1 cellular context compared by ENCODE assay signal in the genomic region with DNA sequence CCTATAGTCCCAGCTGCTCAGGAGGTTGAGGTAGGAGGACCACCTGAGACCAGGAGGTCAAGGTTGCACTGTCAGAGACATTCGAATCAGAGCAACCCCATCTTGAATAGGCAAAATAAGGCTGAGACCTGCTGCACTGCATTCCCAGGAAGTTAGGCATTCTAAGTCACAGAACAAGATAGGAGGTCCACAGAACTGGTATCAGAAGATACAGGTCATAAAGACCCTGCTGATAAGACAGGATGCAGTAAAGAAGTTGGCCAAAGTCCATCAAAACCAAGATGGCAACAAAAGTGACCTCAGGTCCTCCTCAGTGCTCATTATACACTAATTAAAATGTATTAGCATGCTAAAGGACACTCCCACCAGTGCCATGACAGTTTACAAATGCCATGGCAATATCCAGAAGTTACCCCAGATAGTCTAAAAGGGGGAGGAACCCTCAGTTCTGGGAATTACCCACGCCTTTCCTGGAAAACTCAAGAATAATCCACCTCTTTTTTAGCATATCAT.
TF ChIP-seq lines count a peak whose summit lies in the region.

No MANE protein-coding gene starts in this region.

TF ChIP-seq in K562, 482 proteins besides CTCF, POLR2A, EP300 and RAD21 (continued from another document and continues in another):
- TF ChIP-seq, protein P1, sequence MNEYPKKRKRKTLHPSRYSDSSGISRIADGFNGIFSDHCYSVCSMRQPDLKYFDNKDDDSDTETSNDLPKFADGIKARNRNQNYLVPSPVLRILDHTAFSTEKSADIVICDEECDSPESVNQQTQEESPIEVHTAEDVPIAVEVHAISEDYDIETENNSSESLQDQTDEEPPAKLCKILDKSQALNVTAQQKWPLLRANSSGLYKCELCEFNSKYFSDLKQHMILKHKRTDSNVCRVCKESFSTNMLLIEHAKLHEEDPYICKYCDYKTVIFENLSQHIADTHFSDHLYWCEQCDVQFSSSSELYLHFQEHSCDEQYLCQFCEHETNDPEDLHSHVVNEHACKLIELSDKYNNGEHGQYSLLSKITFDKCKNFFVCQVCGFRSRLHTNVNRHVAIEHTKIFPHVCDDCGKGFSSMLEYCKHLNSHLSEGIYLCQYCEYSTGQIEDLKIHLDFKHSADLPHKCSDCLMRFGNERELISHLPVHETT (CRISPR knock-in tag; conservative IDR thresholded peaks at IDR 0.05 in 1 of 2, IDR thresholded peaks at IDR 0.05 in 1 of 2), result no peak
- peak; percentile 12; the same call in 1 of the 2 replicates for TF ChIP-seq KLF16 (IDR thresholded peaks at IDR 0.05)
- TF ChIP-seq ZC3H11A (IDR thresholded peaks at IDR 0.05; ENCODE audit: low read depth, low read length), result no peak
- no peak for TF ChIP-seq CREBBP (IDR thresholded peaks at IDR 0.05; ENCODE audit: low read depth, low read length)
- TF ChIP-seq NRF1 (conservative IDR thresholded peaks at IDR 0.05 in 1 of 2, IDR thresholded peaks at IDR 0.05 in 1 of 2), result no peak
- TF ChIP-seq, protein P2, sequence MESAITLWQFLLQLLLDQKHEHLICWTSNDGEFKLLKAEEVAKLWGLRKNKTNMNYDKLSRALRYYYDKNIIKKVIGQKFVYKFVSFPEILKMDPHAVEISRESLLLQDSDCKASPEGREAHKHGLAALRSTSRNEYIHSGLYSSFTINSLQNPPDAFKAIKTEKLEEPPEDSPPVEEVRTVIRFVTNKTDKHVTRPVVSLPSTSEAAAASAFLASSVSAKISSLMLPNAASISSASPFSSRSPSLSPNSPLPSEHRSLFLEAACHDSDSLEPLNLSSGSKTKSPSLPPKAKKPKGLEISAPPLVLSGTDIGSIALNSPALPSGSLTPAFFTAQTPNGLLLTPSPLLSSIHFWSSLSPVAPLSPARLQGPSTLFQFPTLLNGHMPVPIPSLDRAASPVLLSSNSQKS (CRISPR knock-in tag; IDR thresholded peaks at IDR 0.05), result no peak
- TF ChIP-seq ZNF41 (CRISPR knock-in tag; conservative IDR thresholded peaks at IDR 0.05), result no peak
- TF ChIP-seq, protein P3, sequence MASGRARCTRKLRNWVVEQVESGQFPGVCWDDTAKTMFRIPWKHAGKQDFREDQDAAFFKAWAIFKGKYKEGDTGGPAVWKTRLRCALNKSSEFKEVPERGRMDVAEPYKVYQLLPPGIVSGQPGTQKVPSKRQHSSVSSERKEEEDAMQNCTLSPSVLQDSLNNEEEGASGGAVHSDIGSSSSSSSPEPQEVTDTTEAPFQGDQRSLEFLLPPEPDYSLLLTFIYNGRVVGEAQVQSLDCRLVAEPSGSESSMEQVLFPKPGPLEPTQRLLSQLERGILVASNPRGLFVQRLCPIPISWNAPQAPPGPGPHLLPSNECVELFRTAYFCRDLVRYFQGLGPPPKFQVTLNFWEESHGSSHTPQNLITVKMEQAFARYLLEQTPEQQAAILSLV (tag; IDR thresholded peaks at IDR 0.05), result no peak
- no peak for TF ChIP-seq ZNF121 (CRISPR knock-in tag; conservative IDR thresholded peaks at IDR 0.05)
- no peak for TF ChIP-seq NFYB (IDR thresholded peaks at IDR 0.05; ENCODE audit: extremely low read depth, insufficient read length)
- TF ChIP-seq, protein P4, sequence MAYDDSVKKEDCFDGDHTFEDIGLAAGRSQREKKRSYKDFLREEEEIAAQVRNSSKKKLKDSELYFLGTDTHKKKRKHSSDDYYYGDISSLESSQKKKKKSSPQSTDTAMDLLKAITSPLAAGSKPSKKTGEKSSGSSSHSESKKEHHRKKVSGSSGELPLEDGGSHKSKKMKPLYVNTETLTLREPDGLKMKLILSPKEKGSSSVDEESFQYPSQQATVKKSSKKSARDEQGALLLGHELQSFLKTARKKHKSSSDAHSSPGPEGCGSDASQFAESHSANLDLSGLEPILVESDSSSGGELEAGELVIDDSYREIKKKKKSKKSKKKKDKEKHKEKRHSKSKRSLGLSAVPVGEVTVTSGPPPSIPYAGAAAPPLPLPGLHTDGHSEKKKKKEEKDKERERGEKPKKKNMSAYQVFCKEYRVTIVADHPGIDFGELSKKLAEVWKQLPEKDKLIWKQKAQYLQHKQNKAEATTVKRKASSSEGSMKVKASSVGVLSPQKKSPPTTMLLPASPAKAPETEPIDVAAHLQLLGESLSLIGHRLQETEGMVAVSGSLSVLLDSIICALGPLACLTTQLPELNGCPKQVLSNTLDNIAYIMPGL (CRISPR knock-in tag; IDR thresholded peaks at IDR 0.05), result no peak
- peak; percentile 64 for TF ChIP-seq CBFA2T3 (IDR thresholded peaks at IDR 0.05)
- no peak for TF ChIP-seq NFE2L1 (tag; IDR thresholded peaks at IDR 0.05; ENCODE audit: borderline replicate concordance, low read depth)
- TF ChIP-seq, protein P5, sequence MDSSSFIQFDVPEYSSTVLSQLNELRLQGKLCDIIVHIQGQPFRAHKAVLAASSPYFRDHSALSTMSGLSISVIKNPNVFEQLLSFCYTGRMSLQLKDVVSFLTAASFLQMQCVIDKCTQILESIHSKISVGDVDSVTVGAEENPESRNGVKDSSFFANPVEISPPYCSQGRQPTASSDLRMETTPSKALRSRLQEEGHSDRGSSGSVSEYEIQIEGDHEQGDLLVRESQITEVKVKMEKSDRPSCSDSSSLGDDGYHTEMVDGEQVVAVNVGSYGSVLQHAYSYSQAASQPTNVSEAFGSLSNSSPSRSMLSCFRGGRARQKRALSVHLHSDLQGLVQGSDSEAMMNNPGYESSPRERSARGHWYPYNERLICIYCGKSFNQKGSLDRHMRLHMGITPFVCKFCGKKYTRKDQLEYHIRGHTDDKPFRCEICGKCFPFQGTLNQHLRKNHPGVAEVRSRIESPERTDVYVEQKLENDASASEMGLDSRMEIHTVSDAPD (CRISPR knock-in tag; IDR thresholded peaks at IDR 0.05), result no peak
- no peak for TF ChIP-seq JUN (IDR thresholded peaks at IDR 0.05; ENCODE audit: borderline replicate concordance, low read depth, low read length)
- TF ChIP-seq JUN (CRISPR knock-in tag; IDR thresholded peaks at IDR 0.05; ENCODE audit: borderline replicate concordance), result no peak
- no peak for TF ChIP-seq SUPT5H (IDR thresholded peaks at IDR 0.05)
- no peak for TF ChIP-seq ZEB2 (IDR thresholded peaks at IDR 0.05)
- no peak for TF ChIP-seq KHSRP (IDR thresholded peaks at IDR 0.05)
- TF ChIP-seq DIDO1 (tag; IDR thresholded peaks at IDR 0.05; ENCODE audit: low read depth), result no peak
- TF ChIP-seq, protein P6, sequence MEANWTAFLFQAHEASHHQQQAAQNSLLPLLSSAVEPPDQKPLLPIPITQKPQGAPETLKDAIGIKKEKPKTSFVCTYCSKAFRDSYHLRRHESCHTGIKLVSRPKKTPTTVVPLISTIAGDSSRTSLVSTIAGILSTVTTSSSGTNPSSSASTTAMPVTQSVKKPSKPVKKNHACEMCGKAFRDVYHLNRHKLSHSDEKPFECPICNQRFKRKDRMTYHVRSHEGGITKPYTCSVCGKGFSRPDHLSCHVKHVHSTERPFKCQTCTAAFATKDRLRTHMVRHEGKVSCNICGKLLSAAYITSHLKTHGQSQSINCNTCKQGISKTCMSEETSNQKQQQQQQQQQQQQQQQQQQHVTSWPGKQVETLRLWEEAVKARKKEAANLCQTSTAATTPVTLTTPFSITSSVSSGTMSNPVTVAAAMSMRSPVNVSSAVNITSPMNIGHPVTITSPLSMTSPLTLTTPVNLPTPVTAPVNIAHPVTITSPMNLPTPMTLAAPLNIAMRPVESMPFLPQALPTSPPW (CRISPR knock-in tag; IDR thresholded peaks at IDR 0.05), result peak; percentile 41
- TF ChIP-seq, protein P7, sequence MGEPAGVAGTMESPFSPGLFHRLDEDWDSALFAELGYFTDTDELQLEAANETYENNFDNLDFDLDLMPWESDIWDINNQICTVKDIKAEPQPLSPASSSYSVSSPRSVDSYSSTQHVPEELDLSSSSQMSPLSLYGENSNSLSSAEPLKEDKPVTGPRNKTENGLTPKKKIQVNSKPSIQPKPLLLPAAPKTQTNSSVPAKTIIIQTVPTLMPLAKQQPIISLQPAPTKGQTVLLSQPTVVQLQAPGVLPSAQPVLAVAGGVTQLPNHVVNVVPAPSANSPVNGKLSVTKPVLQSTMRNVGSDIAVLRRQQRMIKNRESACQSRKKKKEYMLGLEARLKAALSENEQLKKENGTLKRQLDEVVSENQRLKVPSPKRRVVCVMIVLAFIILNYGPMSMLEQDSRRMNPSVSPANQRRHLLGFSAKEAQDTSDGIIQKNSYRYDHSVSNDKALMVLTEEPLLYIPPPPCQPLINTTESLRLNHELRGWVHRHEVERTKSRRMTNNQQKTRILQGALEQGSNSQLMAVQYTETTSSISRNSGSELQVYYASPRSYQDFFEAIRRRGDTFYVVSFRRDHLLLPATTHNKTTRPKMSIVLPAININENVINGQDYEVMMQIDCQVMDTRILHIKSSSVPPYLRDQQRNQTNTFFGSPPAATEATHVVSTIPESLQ (CRISPR knock-in tag; IDR thresholded peaks at IDR 0.05), result no peak
- TF ChIP-seq ZNF217 (CRISPR knock-in tag; IDR thresholded peaks at IDR 0.05), result no peak
- TF ChIP-seq ZNF444 (CRISPR knock-in tag; IDR thresholded peaks at IDR 0.05), result 0 out of 2 replicates have a peak, but pooled peaks have one; percentile 41
- TF ChIP-seq MXI1 (IDR thresholded peaks at IDR 0.05; ENCODE audit: low read depth, low read length), result no peak
- TF ChIP-seq, protein P8, sequence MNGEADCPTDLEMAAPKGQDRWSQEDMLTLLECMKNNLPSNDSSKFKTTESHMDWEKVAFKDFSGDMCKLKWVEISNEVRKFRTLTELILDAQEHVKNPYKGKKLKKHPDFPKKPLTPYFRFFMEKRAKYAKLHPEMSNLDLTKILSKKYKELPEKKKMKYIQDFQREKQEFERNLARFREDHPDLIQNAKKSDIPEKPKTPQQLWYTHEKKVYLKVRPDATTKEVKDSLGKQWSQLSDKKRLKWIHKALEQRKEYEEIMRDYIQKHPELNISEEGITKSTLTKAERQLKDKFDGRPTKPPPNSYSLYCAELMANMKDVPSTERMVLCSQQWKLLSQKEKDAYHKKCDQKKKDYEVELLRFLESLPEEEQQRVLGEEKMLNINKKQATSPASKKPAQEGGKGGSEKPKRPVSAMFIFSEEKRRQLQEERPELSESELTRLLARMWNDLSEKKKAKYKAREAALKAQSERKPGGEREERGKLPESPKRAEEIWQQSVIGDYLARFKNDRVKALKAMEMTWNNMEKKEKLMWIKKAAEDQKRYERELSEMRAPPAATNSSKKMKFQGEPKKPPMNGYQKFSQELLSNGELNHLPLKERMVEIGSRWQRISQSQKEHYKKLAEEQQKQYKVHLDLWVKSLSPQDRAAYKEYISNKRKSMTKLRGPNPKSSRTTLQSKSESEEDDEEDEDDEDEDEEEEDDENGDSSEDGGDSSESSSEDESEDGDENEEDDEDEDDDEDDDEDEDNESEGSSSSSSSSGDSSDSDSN (IDR thresholded peaks at IDR 0.05; ENCODE audit: borderline replicate concordance in 1 of 2, low read depth in 2 of 2, low read length in 2 of 2), result no peak
- TF ChIP-seq ZNF583 (CRISPR knock-in tag; IDR thresholded peaks at IDR 0.05), result no peak
- no peak; the same call in 1 of the 2 replicates for TF ChIP-seq ERF (CRISPR knock-in tag; IDR thresholded peaks at IDR 0.05)
- TF ChIP-seq, protein P9, sequence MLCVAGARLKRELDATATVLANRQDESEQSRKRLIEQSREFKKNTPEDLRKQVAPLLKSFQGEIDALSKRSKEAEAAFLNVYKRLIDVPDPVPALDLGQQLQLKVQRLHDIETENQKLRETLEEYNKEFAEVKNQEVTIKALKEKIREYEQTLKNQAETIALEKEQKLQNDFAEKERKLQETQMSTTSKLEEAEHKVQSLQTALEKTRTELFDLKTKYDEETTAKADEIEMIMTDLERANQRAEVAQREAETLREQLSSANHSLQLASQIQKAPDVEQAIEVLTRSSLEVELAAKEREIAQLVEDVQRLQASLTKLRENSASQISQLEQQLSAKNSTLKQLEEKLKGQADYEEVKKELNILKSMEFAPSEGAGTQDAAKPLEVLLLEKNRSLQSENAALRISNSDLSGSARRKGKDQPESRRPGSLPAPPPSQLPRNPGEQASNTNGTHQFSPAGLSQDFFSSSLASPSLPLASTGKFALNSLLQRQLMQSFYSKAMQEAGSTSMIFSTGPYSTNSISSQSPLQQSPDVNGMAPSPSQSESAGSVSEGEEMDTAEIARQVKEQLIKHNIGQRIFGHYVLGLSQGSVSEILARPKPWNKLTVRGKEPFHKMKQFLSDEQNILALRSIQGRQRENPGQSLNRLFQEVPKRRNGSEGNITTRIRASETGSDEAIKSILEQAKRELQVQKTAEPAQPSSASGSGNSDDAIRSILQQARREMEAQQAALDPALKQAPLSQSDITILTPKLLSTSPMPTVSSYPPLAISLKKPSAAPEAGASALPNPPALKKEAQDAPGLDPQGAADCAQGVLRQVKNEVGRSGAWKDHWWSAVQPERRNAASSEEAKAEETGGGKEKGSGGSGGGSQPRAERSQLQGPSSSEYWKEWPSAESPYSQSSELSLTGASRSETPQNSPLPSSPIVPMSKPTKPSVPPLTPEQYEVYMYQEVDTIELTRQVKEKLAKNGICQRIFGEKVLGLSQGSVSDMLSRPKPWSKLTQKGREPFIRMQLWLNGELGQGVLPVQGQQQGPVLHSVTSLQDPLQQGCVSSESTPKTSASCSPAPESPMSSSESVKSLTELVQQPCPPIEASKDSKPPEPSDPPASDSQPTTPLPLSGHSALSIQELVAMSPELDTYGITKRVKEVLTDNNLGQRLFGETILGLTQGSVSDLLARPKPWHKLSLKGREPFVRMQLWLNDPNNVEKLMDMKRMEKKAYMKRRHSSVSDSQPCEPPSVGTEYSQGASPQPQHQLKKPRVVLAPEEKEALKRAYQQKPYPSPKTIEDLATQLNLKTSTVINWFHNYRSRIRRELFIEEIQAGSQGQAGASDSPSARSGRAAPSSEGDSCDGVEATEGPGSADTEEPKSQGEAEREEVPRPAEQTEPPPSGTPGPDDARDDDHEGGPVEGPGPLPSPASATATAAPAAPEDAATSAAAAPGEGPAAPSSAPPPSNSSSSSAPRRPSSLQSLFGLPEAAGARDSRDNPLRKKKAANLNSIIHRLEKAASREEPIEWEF (CRISPR knock-in tag; IDR thresholded peaks at IDR 0.05), result no peak
- TF ChIP-seq ZNF561 (CRISPR knock-in tag; conservative IDR thresholded peaks at IDR 0.05), result no peak
- TF ChIP-seq ZNF134 (CRISPR knock-in tag; conservative IDR thresholded peaks at IDR 0.05), result no peak
- TF ChIP-seq, protein P10, sequence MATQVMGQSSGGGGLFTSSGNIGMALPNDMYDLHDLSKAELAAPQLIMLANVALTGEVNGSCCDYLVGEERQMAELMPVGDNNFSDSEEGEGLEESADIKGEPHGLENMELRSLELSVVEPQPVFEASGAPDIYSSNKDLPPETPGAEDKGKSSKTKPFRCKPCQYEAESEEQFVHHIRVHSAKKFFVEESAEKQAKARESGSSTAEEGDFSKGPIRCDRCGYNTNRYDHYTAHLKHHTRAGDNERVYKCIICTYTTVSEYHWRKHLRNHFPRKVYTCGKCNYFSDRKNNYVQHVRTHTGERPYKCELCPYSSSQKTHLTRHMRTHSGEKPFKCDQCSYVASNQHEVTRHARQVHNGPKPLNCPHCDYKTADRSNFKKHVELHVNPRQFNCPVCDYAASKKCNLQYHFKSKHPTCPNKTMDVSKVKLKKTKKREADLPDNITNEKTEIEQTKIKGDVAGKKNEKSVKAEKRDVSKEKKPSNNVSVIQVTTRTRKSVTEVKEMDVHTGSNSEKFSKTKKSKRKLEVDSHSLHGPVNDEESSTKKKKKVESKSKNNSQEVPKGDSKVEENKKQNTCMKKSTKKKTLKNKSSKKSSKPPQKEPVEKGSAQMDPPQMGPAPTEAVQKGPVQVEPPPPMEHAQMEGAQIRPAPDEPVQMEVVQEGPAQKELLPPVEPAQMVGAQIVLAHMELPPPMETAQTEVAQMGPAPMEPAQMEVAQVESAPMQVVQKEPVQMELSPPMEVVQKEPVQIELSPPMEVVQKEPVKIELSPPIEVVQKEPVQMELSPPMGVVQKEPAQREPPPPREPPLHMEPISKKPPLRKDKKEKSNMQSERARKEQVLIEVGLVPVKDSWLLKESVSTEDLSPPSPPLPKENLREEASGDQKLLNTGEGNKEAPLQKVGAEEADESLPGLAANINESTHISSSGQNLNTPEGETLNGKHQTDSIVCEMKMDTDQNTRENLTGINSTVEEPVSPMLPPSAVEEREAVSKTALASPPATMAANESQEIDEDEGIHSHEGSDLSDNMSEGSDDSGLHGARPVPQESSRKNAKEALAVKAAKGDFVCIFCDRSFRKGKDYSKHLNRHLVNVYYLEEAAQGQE (CRISPR knock-in tag; IDR thresholded peaks at IDR 0.05; ENCODE audit: low read depth), result no peak
- TF ChIP-seq PTRF (tag; IDR thresholded peaks at IDR 0.05), result no peak
